In genomic region chr11:2591805-2592204, GRCh38 we compare ENCODE assay signal across 25 cellular contexts.
DNase-seq lines count a peak whose midpoint lies in the region; ATAC-seq and TF ChIP-seq lines count a peak whose summit lies in the region.
"Had no signal": no experiment of that assay in that cellular context is flagged by ENCODE, and none has a peak within 500 bp of the region (broad histone marks: within the 10 kb centered on the region; RNA-seq: fewer than 3 reads in every experiment).

No MANE protein-coding gene starts in this region.

- H3K4me1 ChIP-seq in neuronal stem cell (ENCODE audit: control insufficient read depth in 2 of 2, insufficient read depth in 1 of 2, low read depth in 1 of 2, low read length in 2 of 2): peaks cover 0 to 12% of the 10 kb centered on the region in 2 donors
- H3K4me1 ChIP-seq: heart right ventricle had no signal

- DNase-seq in 8988T (peak; percentile 17), GM10266 (ENCODE audit: extremely low spot score) (peak; percentile 5), neuronal stem cell (ENCODE audit: low spot score) (no peak), activated T-cell treated with anti-CD3 and anti-CD28 coated beads for 4 hours (no peak), nucleus accumbens (lab: John Stamatoyannopoulos, UW) (no peak), NCI-H1436 (lab: John Stamatoyannopoulos, UW) (no peak)
- DNase-seq: activated CD4-positive, alpha-beta T cell treated with anti-CD3 and anti-CD28 coated beads for 1 hour; activated T-cell treated with anti-CD3 and anti-CD28 coated beads, Interleukin-2, amount 50 U/mL, for 24 hours; Calu3; cerebellar nuclear complex; effector CD8-positive, alpha-beta T cell; Karpas-422; NCI-H2171; NCI-H524; stimulated activated CD4-positive, alpha-beta T cell treated with anti-CD3 and anti-CD28 coated beads, Interleukin-1b, Interleukin-23, amount 100 ng/mL, for 48 hours had no signal

- H3K4me3 ChIP-seq in neuronal stem cell (ENCODE audit: low read length in 2 of 2): no peak overlapping the region
- H3K4me3 ChIP-seq: BLaER1 treated with 17β-estradiol and CSF1 and Interleukin-3, amounts not matched to agents 10 nM and 100 nM; heart right ventricle; skin epidermis; thoracic aorta had no signal

- H3K27ac ChIP-seq in cingulate gyrus (ENCODE audit: low read depth, low read length): peak overlapping the region; percentile 47
- no peak overlapping the region for H3K27ac ChIP-seq in neuronal stem cell (replicated peaks; ENCODE audit: low read length)
- H3K27ac ChIP-seq: BLaER1 treated with 17β-estradiol and CSF1 and Interleukin-3, amounts not matched to agents 10 nM and 100 nM; heart right ventricle; skin epidermis; thoracic aorta had no signal

- peaks cover 0 to 7% (median 0%) of the 10 kb centered on the region in 3 experiments for H3K27me3 ChIP-seq in neuronal stem cell (ENCODE audit: control insufficient read depth in 3 of 3, insufficient read depth in 3 of 3, low read depth in 1 of 3, low read length in 3 of 3)
- H3K27me3 ChIP-seq: BLaER1 treated with 17β-estradiol and CSF1 and Interleukin-3, amounts not matched to agents 10 nM and 100 nM; heart right ventricle had no signal

- no peaks in the 10 kb centered on the region for H3K36me3 ChIP-seq in neuronal stem cell (replicated peaks in 1 of 2; ENCODE audit: control insufficient read depth in 2 of 2, insufficient read depth in 2 of 2, low read length in 2 of 2)
- H3K36me3 ChIP-seq: thoracic aorta had no signal

- no peak overlapping the region for H3K4ac ChIP-seq in neuronal stem cell (ENCODE audit: low read length)

- no peak overlapping the region for H4K8ac ChIP-seq in neuronal stem cell (ENCODE audit: low read depth, low read length)

- H2AFZ ChIP-seq in neuronal stem cell (ENCODE audit: low read length): no peak overlapping the region

- H3K14ac ChIP-seq in neuronal stem cell (ENCODE audit: low read length): peak overlapping the region; percentile 10

- no peak overlapping the region for H4K91ac ChIP-seq in neuronal stem cell (ENCODE audit: low read depth, low read length, poor library complexity)

- H2BK12ac ChIP-seq in neuronal stem cell (ENCODE audit: low read length): no peak overlapping the region

- H3K9ac ChIP-seq in neuronal stem cell (ENCODE audit: low read depth, low read length, poor library complexity): no peak overlapping the region
- H3K9ac ChIP-seq: BLaER1 treated with 17β-estradiol and CSF1 and Interleukin-3, amounts not matched to agents 10 nM and 100 nM had no signal

- peaks cover 0 to 5% of the 10 kb centered on the region in 2 donors for H3K9me3 ChIP-seq in neuronal stem cell (replicated peaks in 1 of 2; ENCODE audit: control insufficient read depth in 2 of 2, insufficient read depth in 1 of 2, low read depth in 1 of 2, low read length in 2 of 2)
- H3K9me3 ChIP-seq: thoracic aorta had no signal

- TF ChIP-seq CTCF in GM10266 (IDR thresholded peaks at IDR 0.05; ENCODE audit: control insufficient read depth, insufficient read depth, low read depth, missing control alignments): no peak

- H3K18ac ChIP-seq in neuronal stem cell (ENCODE audit: low read length): peak overlapping the region; percentile 38

- H3K4me2 ChIP-seq in neuronal stem cell (ENCODE audit: insufficient read depth, low read length, poor library complexity, severe bottlenecking): no peak overlapping the region
- H3K4me2 ChIP-seq: BLaER1 treated with 17β-estradiol and CSF1 and Interleukin-3, amounts not matched to agents 10 nM and 100 nM had no signal

- no CpG with 5 or more reads among the region's 10 CpGs for WGBS in neuronal stem cell (ENCODE audit: extremely low coverage in 2 of 2, insufficient read length in 2 of 2, insufficient replicate concordance in 1 of 2), 2 donors

- no peak for ATAC-seq in GM21381 (IDR thresholded peaks at IDR 0.05; ENCODE audit: unreplicated experiment)
- ATAC-seq: left ventricle myocardium superior; Panc1; stimulated activated memory B cell treated with anti-CD40 and anti-IgM and Interleukin-4, amounts not matched to agents 10 μg/mL and 1 μg/mL and 100 μg/mL, for 72 hours; T-cell had no signal

- H3K79me1 ChIP-seq in neuronal stem cell (ENCODE audit: low read depth, low read length): peaks cover 2% of the 10 kb centered on the region

- H2BK120ac ChIP-seq in neuronal stem cell (ENCODE audit: low read depth, low read length): no peak overlapping the region

- no peak overlapping the region for H3K23ac ChIP-seq in neuronal stem cell (ENCODE audit: low read depth, low read length, poor library complexity)

- peak overlapping the region; percentile 60 for H2BK5ac ChIP-seq in neuronal stem cell (ENCODE audit: low read length)

- H2BK15ac ChIP-seq in neuronal stem cell (ENCODE audit: low read length): peak overlapping the region; percentile 3

- H2AK5ac ChIP-seq in neuronal stem cell (ENCODE audit: low read depth, low read length): peak overlapping the region; percentile 34

Comparison
In these comparisons a context has a peak if more than half of its experiments do, and no peak if none do; other contexts are left out.
1. DNase-seq: peak in 8988T (single experiment) and GM10266 (single experiment); none in neuronal stem cell (single experiment), activated T-cell treated with anti-CD3 and anti-CD28 coated beads for 4 hours (single experiment), nucleus accumbens (0 of 56) and NCI-H1436 (single experiment).